1 cellular context compared by ENCODE assay signal in the genomic region with DNA sequence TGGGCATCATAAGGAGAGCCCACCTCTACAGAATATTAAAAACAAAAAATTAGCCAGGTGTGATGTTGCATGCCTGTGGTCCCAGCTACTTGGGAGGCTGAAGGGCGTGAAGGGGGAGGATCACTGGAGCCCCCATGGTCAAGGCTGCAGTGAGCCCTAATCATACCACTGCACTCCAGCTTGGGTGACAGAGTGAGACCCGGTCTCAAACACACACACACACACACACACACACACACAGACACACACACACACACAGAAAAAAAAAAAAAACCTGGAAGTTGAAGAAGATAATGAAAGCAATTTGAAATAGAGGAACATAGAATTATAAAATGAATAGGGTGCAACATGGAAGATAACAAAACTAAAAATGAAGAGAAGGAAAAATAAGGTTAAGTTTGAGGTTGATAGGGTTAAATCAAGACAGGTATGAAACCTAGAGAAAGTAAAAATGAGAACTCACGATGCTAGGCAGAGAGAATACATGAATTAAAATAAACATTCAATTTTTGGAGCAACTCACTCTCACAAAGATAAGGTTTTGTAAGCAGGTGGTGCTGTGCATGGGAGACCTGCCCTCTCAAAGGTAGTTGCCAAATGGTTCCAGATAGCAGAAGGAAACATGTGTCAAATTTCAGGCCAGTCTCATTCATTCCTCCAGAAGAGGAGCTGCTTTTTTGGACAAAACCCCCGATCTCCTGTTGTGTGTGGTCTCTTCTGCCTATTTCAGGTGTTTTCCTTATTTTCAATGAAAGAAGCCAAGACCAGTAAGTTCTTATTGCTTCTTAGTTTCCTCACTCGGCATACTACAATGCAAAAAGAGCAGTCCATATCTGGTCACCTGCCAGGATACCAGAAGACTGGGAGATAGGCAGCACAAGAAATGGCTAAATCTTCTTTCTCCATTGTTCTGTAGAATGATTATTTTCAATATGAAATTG.
TF ChIP-seq lines count a peak whose summit lies in the region.

No MANE protein-coding gene starts in this region.

TF ChIP-seq in GM23338, 12 proteins besides CTCF, POLR2A, EP300 and RAD21 (continued from another document):
- TF ChIP-seq, protein P1, sequence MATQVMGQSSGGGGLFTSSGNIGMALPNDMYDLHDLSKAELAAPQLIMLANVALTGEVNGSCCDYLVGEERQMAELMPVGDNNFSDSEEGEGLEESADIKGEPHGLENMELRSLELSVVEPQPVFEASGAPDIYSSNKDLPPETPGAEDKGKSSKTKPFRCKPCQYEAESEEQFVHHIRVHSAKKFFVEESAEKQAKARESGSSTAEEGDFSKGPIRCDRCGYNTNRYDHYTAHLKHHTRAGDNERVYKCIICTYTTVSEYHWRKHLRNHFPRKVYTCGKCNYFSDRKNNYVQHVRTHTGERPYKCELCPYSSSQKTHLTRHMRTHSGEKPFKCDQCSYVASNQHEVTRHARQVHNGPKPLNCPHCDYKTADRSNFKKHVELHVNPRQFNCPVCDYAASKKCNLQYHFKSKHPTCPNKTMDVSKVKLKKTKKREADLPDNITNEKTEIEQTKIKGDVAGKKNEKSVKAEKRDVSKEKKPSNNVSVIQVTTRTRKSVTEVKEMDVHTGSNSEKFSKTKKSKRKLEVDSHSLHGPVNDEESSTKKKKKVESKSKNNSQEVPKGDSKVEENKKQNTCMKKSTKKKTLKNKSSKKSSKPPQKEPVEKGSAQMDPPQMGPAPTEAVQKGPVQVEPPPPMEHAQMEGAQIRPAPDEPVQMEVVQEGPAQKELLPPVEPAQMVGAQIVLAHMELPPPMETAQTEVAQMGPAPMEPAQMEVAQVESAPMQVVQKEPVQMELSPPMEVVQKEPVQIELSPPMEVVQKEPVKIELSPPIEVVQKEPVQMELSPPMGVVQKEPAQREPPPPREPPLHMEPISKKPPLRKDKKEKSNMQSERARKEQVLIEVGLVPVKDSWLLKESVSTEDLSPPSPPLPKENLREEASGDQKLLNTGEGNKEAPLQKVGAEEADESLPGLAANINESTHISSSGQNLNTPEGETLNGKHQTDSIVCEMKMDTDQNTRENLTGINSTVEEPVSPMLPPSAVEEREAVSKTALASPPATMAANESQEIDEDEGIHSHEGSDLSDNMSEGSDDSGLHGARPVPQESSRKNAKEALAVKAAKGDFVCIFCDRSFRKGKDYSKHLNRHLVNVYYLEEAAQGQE (IDR thresholded peaks at IDR 0.05; ENCODE audit: unreplicated experiment) = no peak
- TF ChIP-seq, protein P2, sequence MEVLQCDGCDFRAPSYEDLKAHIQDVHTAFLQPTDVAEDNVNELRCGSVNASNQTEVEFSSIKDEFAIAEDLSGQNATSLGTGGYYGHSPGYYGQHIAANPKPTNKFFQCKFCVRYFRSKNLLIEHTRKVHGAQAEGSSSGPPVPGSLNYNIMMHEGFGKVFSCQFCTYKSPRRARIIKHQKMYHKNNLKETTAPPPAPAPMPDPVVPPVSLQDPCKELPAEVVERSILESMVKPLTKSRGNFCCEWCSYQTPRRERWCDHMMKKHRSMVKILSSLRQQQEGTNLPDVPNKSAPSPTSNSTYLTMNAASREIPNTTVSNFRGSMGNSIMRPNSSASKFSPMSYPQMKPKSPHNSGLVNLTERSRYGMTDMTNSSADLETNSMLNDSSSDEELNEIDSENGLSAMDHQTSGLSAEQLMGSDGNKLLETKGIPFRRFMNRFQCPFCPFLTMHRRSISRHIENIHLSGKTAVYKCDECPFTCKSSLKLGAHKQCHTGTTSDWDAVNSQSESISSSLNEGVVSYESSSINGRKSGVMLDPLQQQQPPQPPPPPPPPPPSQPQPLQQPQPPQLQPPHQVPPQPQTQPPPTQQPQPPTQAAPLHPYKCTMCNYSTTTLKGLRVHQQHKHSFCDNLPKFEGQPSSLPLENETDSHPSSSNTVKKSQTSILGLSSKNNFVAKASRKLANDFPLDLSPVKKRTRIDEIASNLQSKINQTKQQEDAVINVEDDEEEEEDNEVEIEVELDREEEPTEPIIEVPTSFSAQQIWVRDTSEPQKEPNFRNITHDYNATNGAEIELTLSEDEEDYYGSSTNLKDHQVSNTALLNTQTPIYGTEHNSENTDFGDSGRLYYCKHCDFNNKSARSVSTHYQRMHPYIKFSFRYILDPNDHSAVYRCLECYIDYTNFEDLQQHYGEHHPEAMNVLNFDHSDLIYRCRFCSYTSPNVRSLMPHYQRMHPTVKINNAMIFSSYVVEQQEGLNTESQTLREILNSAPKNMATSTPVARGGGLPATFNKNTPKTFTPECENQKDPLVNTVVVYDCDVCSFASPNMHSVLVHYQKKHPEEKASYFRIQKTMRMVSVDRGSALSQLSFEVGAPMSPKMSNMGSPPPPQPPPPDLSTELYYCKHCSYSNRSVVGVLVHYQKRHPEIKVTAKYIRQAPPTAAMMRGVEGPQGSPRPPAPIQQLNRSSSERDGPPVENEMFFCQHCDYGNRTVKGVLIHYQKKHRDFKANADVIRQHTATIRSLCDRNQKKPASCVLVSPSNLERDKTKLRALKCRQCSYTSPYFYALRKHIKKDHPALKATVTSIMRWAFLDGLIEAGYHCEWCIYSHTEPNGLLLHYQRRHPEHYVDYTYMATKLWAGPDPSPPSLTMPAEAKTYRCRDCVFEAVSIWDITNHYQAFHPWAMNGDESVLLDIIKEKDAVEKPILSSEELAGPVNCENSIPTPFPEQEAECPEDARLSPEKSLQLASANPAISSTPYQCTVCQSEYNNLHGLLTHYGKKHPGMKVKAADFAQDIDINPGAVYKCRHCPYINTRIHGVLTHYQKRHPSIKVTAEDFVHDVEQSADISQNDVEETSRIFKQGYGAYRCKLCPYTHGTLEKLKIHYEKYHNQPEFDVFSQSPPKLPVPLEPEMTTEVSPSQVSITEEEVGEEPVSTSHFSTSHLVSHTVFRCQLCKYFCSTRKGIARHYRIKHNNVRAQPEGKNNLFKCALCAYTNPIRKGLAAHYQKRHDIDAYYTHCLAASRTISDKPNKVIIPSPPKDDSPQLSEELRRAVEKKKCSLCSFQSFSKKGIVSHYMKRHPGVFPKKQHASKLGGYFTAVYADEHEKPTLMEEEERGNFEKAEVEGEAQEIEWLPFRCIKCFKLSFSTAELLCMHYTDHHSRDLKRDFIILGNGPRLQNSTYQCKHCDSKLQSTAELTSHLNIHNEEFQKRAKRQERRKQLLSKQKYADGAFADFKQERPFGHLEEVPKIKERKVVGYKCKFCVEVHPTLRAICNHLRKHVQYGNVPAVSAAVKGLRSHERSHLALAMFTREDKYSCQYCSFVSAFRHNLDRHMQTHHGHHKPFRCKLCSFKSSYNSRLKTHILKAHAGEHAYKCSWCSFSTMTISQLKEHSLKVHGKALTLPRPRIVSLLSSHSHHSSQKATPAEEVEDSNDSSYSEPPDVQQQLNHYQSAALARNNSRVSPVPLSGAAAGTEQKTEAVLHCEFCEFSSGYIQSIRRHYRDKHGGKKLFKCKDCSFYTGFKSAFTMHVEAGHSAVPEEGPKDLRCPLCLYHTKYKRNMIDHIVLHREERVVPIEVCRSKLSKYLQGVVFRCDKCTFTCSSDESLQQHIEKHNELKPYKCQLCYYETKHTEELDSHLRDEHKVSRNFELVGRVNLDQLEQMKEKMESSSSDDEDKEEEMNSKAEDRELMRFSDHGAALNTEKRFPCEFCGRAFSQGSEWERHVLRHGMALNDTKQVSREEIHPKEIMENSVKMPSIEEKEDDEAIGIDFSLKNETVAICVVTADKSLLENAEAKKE (CRISPR knock-in tag; IDR thresholded peaks at IDR 0.05) = no peak
- no peak for TF ChIP-seq EZH2 (IDR thresholded peaks at IDR 0.05; ENCODE audit: low read depth, unreplicated experiment)
- no peak for TF ChIP-seq STAT1 (IDR thresholded peaks at IDR 0.05; ENCODE audit: unreplicated experiment)
- no peak for TF ChIP-seq EZH2phosphoT487 (IDR thresholded peaks at IDR 0.05; ENCODE audit: unreplicated experiment)
- no peak for TF ChIP-seq POLR2AphosphoS5 (IDR thresholded peaks at IDR 0.05; ENCODE audit: low read depth)
- no peak for TF ChIP-seq ZNF331 (CRISPR knock-in tag; IDR thresholded peaks at IDR 0.05; ENCODE audit: low read depth)
- TF ChIP-seq CREB1 (CRISPR knock-in tag; IDR thresholded peaks at IDR 0.05; ENCODE audit: low read depth) = no peak
- TF ChIP-seq, protein P3, sequence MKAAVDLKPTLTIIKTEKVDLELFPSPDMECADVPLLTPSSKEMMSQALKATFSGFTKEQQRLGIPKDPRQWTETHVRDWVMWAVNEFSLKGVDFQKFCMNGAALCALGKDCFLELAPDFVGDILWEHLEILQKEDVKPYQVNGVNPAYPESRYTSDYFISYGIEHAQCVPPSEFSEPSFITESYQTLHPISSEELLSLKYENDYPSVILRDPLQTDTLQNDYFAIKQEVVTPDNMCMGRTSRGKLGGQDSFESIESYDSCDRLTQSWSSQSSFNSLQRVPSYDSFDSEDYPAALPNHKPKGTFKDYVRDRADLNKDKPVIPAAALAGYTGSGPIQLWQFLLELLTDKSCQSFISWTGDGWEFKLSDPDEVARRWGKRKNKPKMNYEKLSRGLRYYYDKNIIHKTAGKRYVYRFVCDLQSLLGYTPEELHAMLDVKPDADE (IDR thresholded peaks at IDR 0.05) = no peak
- no peak for TF ChIP-seq ZNF114 (CRISPR knock-in tag; IDR thresholded peaks at IDR 0.05)
- TF ChIP-seq JUNB (IDR thresholded peaks at IDR 0.05; ENCODE audit: unreplicated experiment) = no peak
